Comparison of ENCODE assay signal across 32 cellular contexts in the genomic region with DNA sequence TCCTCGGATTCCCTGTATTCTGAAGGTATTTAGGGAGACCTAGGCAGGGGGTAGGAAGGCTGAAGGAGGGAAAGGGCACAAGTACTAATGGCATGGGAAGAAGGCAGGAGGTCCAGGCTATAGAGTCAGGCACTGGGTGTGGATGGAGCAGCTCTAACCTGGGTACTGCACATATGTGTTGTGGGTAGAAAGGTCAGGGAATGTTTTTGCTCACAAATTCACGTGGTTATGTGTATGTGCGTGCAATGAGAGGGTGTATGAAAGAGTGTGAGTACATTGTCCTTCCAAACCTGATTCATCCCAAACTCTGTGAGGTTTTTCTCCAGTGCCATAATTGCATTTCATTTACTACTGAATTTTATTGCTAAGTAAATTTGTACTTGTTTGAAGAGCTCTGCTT.
"Had no signal": no experiment of that assay in that cellular context is flagged by ENCODE, and none has a peak within 500 bp of the region (broad histone marks: within the 10 kb centered on the region; RNA-seq: fewer than 3 reads in every experiment).

No MANE protein-coding gene starts in this region.

- H3K9me3 Mint-ChIP-seq: activated B cell treated with CpG ODN at 0.5 μM for 24 hours; activated CD8-positive, alpha-beta T cell treated with anti-CD3 and anti-CD28 coated beads for 36 hours; activated naive CD4-positive, alpha-beta T cell treated with anti-CD3 and anti-CD28 coated beads for 36 hours; activated naive CD4-positive, alpha-beta T cell treated with anti-CD3 and anti-CD28 coated beads, Interleukin-2, amount 50 U/mL, for 24 hours; activated naive CD8-positive, alpha-beta T cell treated with anti-CD3 and anti-CD28 coated beads for 36 hours; activated naive CD8-positive, alpha-beta T cell treated with anti-CD3 and anti-CD28 coated beads, Interleukin-2, amount 50 U/mL, for 24 hours; activated T-cell treated with anti-CD3 and anti-CD28 coated beads, Interleukin-2, amount 50 U/mL, for 4 hours; activated T-helper 2 cell treated with anti-CD3 and anti-CD28 coated beads, Interferon-gamma antibody, Interleukin-2, Interleukin-4, amounts not matched to agents 10 μg/mL and 5 μg/mL and 100 μg/mL, durations not matched to agents 14 hours and 24 hours and 36 hours; dendritic cell treated with granulocyte-macrophage colony-stimulating factor and Interleukin-4, amounts not matched to agents 40 ng/mL and 50 ng/mL, for 4 days; endodermal cell; T-helper 2 cell treated with Interferon-gamma antibody and Interleukin-4, amounts not matched to agents 5 μg/mL and 100 μg/mL, for 36 hours had no signal

- H3K27me3 ChIP-seq: adrenal gland, body of pancreas, dorsolateral prefrontal cortex had no signal

- H3K4me3 ChIP-seq: adrenal gland, body of pancreas, coronary artery, dorsolateral prefrontal cortex had no signal

- ATAC-seq: activated CD4-positive, CD25-positive, alpha-beta regulatory T cell treated with anti-CD3 and anti-CD28 coated beads, Interleukin-2, amount 50 U/mL, for 24 hours; activated CD8-positive, alpha-beta T cell treated with anti-CD3 and anti-CD28 coated beads for 36 hours; activated naive CD8-positive, alpha-beta T cell treated with anti-CD3 and anti-CD28 coated beads, Interleukin-2, amount 50 U/mL, for 24 hours; activated T-cell treated with anti-CD3 and anti-CD28 coated beads, Interleukin-2, amount 50 U/mL, for 4 hours; body of pancreas; esophagus mucosa; T-helper 17 cell had no signal

- H3K27me3 Mint-ChIP-seq: activated B cell treated with CpG ODN at 0.5 μM for 24 hours; activated CD8-positive, alpha-beta T cell treated with anti-CD3 and anti-CD28 coated beads for 36 hours; activated naive CD4-positive, alpha-beta T cell treated with anti-CD3 and anti-CD28 coated beads, Interleukin-2, amount 50 U/mL, for 24 hours; activated naive CD8-positive, alpha-beta T cell treated with anti-CD3 and anti-CD28 coated beads for 36 hours; activated naive CD8-positive, alpha-beta T cell treated with anti-CD3 and anti-CD28 coated beads, Interleukin-2, amount 50 U/mL, for 24 hours; dendritic cell treated with granulocyte-macrophage colony-stimulating factor and Interleukin-4, amounts not matched to agents 40 ng/mL and 50 ng/mL, for 4 days; T-helper 17 cell had no signal

- H3K4me1 ChIP-seq: adrenal gland, body of pancreas had no signal

- H3K4me3 Mint-ChIP-seq: activated B cell treated with CpG ODN at 0.5 μM for 24 hours; activated CD8-positive, alpha-beta T cell treated with anti-CD3 and anti-CD28 coated beads for 36 hours; activated naive CD4-positive, alpha-beta T cell treated with anti-CD3 and anti-CD28 coated beads for 36 hours; activated naive CD4-positive, alpha-beta T cell treated with anti-CD3 and anti-CD28 coated beads, Interleukin-2, amount 50 U/mL, for 24 hours; activated naive CD8-positive, alpha-beta T cell treated with anti-CD3 and anti-CD28 coated beads for 36 hours; activated naive CD8-positive, alpha-beta T cell treated with anti-CD3 and anti-CD28 coated beads, Interleukin-2, amount 50 U/mL, for 24 hours; activated T-cell treated with anti-CD3 and anti-CD28 coated beads, Interleukin-2, amount 50 U/mL, for 4 hours; dendritic cell treated with granulocyte-macrophage colony-stimulating factor and Interleukin-4, amounts not matched to agents 40 ng/mL and 50 ng/mL, for 4 days; endodermal cell; T-helper 17 cell; T-helper 2 cell treated with Interferon-gamma antibody and Interleukin-4, amounts not matched to agents 5 μg/mL and 100 μg/mL, for 36 hours had no signal

- H3K27ac Mint-ChIP-seq: activated B cell treated with CpG ODN at 0.5 μM for 24 hours; activated CD8-positive, alpha-beta T cell treated with anti-CD3 and anti-CD28 coated beads for 36 hours; activated naive CD4-positive, alpha-beta T cell treated with anti-CD3 and anti-CD28 coated beads for 36 hours; activated naive CD4-positive, alpha-beta T cell treated with anti-CD3 and anti-CD28 coated beads, Interleukin-2, amount 50 U/mL, for 24 hours; activated naive CD8-positive, alpha-beta T cell treated with anti-CD3 and anti-CD28 coated beads for 36 hours; activated naive CD8-positive, alpha-beta T cell treated with anti-CD3 and anti-CD28 coated beads, Interleukin-2, amount 50 U/mL, for 24 hours; activated T-helper 2 cell treated with anti-CD3 and anti-CD28 coated beads, Interferon-gamma antibody, Interleukin-2, Interleukin-4, amounts not matched to agents 10 μg/mL and 5 μg/mL and 100 μg/mL, durations not matched to agents 14 hours and 24 hours and 36 hours; dendritic cell treated with granulocyte-macrophage colony-stimulating factor and Interleukin-4, amounts not matched to agents 40 ng/mL and 50 ng/mL, for 4 days; endodermal cell; T-helper 17 cell; T-helper 2 cell treated with Interferon-gamma antibody and Interleukin-4, amounts not matched to agents 5 μg/mL and 100 μg/mL, for 36 hours had no signal

- DNase-seq: activated B cell treated with CpG ODN at 0.5 μM for 24 hours; activated CD4-positive, alpha-beta T cell treated with anti-CD3 and anti-CD28 coated beads for 48 hours; activated CD4-positive, alpha-beta T cell treated with anti-CD3 and anti-CD28 coated beads, Interleukin-2, amount 50 U/mL, for 1 hour; activated CD4-positive, alpha-beta T cell treated with anti-CD3 and anti-CD28 coated beads, Interleukin-2, amount 50 U/mL, for 48 hours; activated CD8-positive, alpha-beta memory T cell treated with anti-CD3 and anti-CD28 coated beads for 24 hours; activated CD8-positive, alpha-beta T cell treated with anti-CD3 and anti-CD28 coated beads for 36 hours; activated effector memory CD4-positive, alpha-beta T cell treated with anti-CD3 and anti-CD28 coated beads, Interleukin-2, amount 50 U/mL, for 16 hours; activated naive CD4-positive, alpha-beta T cell treated with anti-CD3 and anti-CD28 coated beads for 36 hours; activated naive CD8-positive, alpha-beta T cell treated with anti-CD3 and anti-CD28 coated beads for 36 hours; activated naive CD8-positive, alpha-beta T cell treated with anti-CD3 and anti-CD28 coated beads, Interleukin-2, amount 50 U/mL, for 24 hours; activated T-cell treated with anti-CD3 and anti-CD28 coated beads, Interleukin-2, amount 50 U/mL, for 4 hours; adrenal gland; amygdala; aorta; body of pancreas; central memory CD4-positive, alpha-beta T cell; dorsolateral prefrontal cortex; effector memory CD4-positive, alpha-beta T cell; endodermal cell; foreskin fibroblast; head of caudate nucleus; T-helper 1 cell; T-helper 17 cell; T1000; WERI-Rb-1 had no signal

- H3K4me1 Mint-ChIP-seq: activated B cell treated with CpG ODN at 0.5 μM for 24 hours, endodermal cell had no signal

- H3K27ac ChIP-seq: adrenal gland, body of pancreas, coronary artery, dorsolateral prefrontal cortex, WERI-Rb-1 had no signal

- H3K36me3 ChIP-seq: adrenal gland, WERI-Rb-1 had no signal

- H3K9me3 ChIP-seq: adrenal gland, body of pancreas had no signal
